ENCODE assay signal across 16 cellular contexts in genomic region chr17:74742978-74743545, GRCh38. TPM values are rescaled to one million over a fixed set of nuclear protein-coding genes. Genes with fewer than 3 reads are reported as not detected.
DNase-seq lines count a peak whose midpoint lies in the region; ATAC-seq and TF ChIP-seq lines count a peak whose summit lies in the region.
"Had no signal": no experiment of that assay in that cellular context is flagged by ENCODE, and none has a peak within 500 bp of the region (broad histone marks: within the 10 kb centered on the region; RNA-seq: fewer than 3 reads in every experiment).

No MANE protein-coding gene starts in this region.

- no peak overlapping the region for H3K4me2 ChIP-seq in neuronal stem cell (ENCODE audit: insufficient read depth, low read length, poor library complexity, severe bottlenecking)

- H2BK120ac ChIP-seq in neuronal stem cell (ENCODE audit: low read depth, low read length): no peak overlapping the region

- H3K27me3 Mint-ChIP-seq in CD4-positive, alpha-beta memory T cell: no peaks in the 10 kb centered on the region
- no peaks in the 10 kb centered on the region for H3K27me3 Mint-ChIP-seq in IgD-negative memory B cell
- no peaks in the 10 kb centered on the region for H3K27me3 Mint-ChIP-seq in activated naive CD8-positive, alpha-beta T cell

- no peak overlapping the region for H2AFZ ChIP-seq in neuronal stem cell (ENCODE audit: low read length)
- H2AFZ ChIP-seq: PC-9 had no signal

- no peaks in the 10 kb centered on the region for H3K9me3 Mint-ChIP-seq in CD4-positive, alpha-beta memory T cell
- H3K9me3 Mint-ChIP-seq in IgD-negative memory B cell: no peaks in the 10 kb centered on the region
- no peaks in the 10 kb centered on the region for H3K9me3 Mint-ChIP-seq in activated naive CD8-positive, alpha-beta T cell (ENCODE audit: low read depth)

- H2BK15ac ChIP-seq in neuronal stem cell (ENCODE audit: low read length): peak overlapping the region; percentile 30

- H3K27ac ChIP-seq in CD4-positive, alpha-beta memory T cell (ENCODE audit: low read depth, low read length): peak overlapping the region; percentile 49
- H3K27ac ChIP-seq in neuronal stem cell (replicated peaks; ENCODE audit: low read length): no peak overlapping the region
- H3K27ac ChIP-seq: epithelial cell of prostate, PC-9, prostate gland had no signal

- H3K4ac ChIP-seq in neuronal stem cell (ENCODE audit: low read length): no peak overlapping the region

- H3K27ac Mint-ChIP-seq in CD4-positive, alpha-beta memory T cell: peak overlapping the region in 6 of 7 donors; percentile 88 to 96 (median 90)
- peak overlapping the region; percentile 31 to 95 (median 88) for H3K27ac Mint-ChIP-seq in IgD-negative memory B cell
- peak overlapping the region; percentile 91 for H3K27ac Mint-ChIP-seq in activated naive CD8-positive, alpha-beta T cell

- H3K79me1 ChIP-seq in neuronal stem cell (ENCODE audit: low read depth, low read length): peaks cover 2% of the 10 kb centered on the region

- H3K9ac ChIP-seq in neuronal stem cell (ENCODE audit: low read depth, low read length, poor library complexity): no peak overlapping the region

- peaks cover 99% of the 10 kb centered on the region for H3K4me1 ChIP-seq in CD4-positive, alpha-beta memory T cell (ENCODE audit: insufficient read depth, low read length)
- peaks cover 27 to 39% of the 10 kb centered on the region in 2 donors for H3K4me1 ChIP-seq in neuronal stem cell (ENCODE audit: control insufficient read depth in 2 of 2, insufficient read depth in 1 of 2, low read depth in 1 of 2, low read length in 2 of 2)
- no peaks in the 10 kb centered on the region for H3K4me1 ChIP-seq in BE2C
- H3K4me1 ChIP-seq: prostate gland had no signal

- H3K36me3 Mint-ChIP-seq in CD4-positive, alpha-beta memory T cell: peaks cover 3% of the 10 kb centered on the region in 2 donors
- peaks cover 8% of the 10 kb centered on the region for H3K36me3 Mint-ChIP-seq in IgD-negative memory B cell
- H3K36me3 Mint-ChIP-seq in activated naive CD8-positive, alpha-beta T cell: no peaks in the 10 kb centered on the region

- H3K14ac ChIP-seq in neuronal stem cell (ENCODE audit: low read length): no peak overlapping the region

- POLR2A ChIA-PET in CD4-positive, alpha-beta memory T cell (lab: Charles Lee; ENCODE audit: partially characterized antibody): interaction anchor here (0.6 to 9.1 kb wide), 18 partner anchors 8 to 276 kb away, joined by 3 to 195 read pairs (median 5); partner anchors contain the start of gene NAT9

- no peaks in the 10 kb centered on the region for H3K9me3 ChIP-seq in CD4-positive, alpha-beta memory T cell (ENCODE audit: control insufficient read depth in 1 of 2, low read length in 2 of 2)
- H3K9me3 ChIP-seq in neuronal stem cell (replicated peaks in 1 of 2; ENCODE audit: control insufficient read depth in 2 of 2, insufficient read depth in 1 of 2, low read depth in 1 of 2, low read length in 2 of 2) (no peaks in the 10 kb centered on the region), BE2C (no peaks in the 10 kb centered on the region)
- H3K9me3 ChIP-seq: prostate gland had no signal

- no peak overlapping the region for H4K8ac ChIP-seq in neuronal stem cell (ENCODE audit: low read depth, low read length)

- peak in 1 of 5 donors; percentile 46 for DNase-seq in CD4-positive, alpha-beta memory T cell
- DNase-seq in neuronal stem cell (ENCODE audit: low spot score) (no peak), BE2C (no peak), medulla oblongata (ENCODE audit: extremely low spot score) (no peak)
- DNase-seq: activated CD4-positive, alpha-beta T cell treated with anti-CD3 and anti-CD28 coated beads for 1 hour; glutamatergic neuron; kidney; NCI-H1436; NCI-H446 had no signal

- CTCF ChIA-PET in CD4-positive, alpha-beta memory T cell (lab: Charles Lee; ENCODE audit: partially characterized antibody): interaction anchor here (0.8 to 8.2 kb wide), 10 partner anchors 9 to 120 kb away, joined by 3 to 136 read pairs (median 11); partner anchors contain the start of gene NAT9

- H3K18ac ChIP-seq in neuronal stem cell (ENCODE audit: low read length): no peak overlapping the region

- WGBS in neuronal stem cell (ENCODE audit: extremely low coverage in 2 of 2, insufficient read length in 2 of 2, insufficient replicate concordance in 1 of 2), 2 donors: no CpG with 5 or more reads among the region's 9 CpGs

- no peak overlapping the region for H2BK12ac ChIP-seq in neuronal stem cell (ENCODE audit: low read length)

- H3K4me3 ChIP-seq in CD4-positive, alpha-beta memory T cell (ENCODE audit: low read length in 2 of 2): peak overlapping the region in 1 of 2 donors; percentile 30
- H3K4me3 ChIP-seq in neuronal stem cell (ENCODE audit: low read length in 2 of 2): no peak overlapping the region
- no peak overlapping the region for H3K4me3 ChIP-seq in BE2C (ENCODE audit: low read depth, low read length)
- H3K4me3 ChIP-seq: PC-9, prostate gland had no signal

- peaks cover 55 to 94% (median 78%) of the 10 kb centered on the region in 4 donors for H3K4me1 Mint-ChIP-seq in CD4-positive, alpha-beta memory T cell
- H3K4me1 Mint-ChIP-seq in IgD-negative memory B cell: peaks cover 41 to 60% (median 58%) of the 10 kb centered on the region in 3 donors
- H3K4me1 Mint-ChIP-seq in activated naive CD8-positive, alpha-beta T cell (ENCODE audit: low read depth): peaks cover 81% of the 10 kb centered on the region

- H4K91ac ChIP-seq in neuronal stem cell (ENCODE audit: low read depth, low read length, poor library complexity): no peak overlapping the region

- no peak for TF ChIP-seq CTCF in BE2C (IDR thresholded peaks at IDR 0.05; ENCODE audit: low read depth, low read length)

- ATAC-seq in GM21360 (IDR thresholded peaks at IDR 0.05; ENCODE audit: unreplicated experiment): no peak

- no peak overlapping the region for H2BK5ac ChIP-seq in neuronal stem cell (ENCODE audit: low read length)

- H2AK5ac ChIP-seq in neuronal stem cell (ENCODE audit: low read depth, low read length): peak overlapping the region; percentile 20

- H3K4me3 Mint-ChIP-seq in CD4-positive, alpha-beta memory T cell: peak overlapping the region; percentile 72 to 91 (median 80)
- H3K4me3 Mint-ChIP-seq in IgD-negative memory B cell: peak overlapping the region in 3 of 4 donors; percentile 88 to 92 (median 90)
- peak overlapping the region; percentile 76 for H3K4me3 Mint-ChIP-seq in activated naive CD8-positive, alpha-beta T cell

- H3K23ac ChIP-seq in neuronal stem cell (ENCODE audit: low read depth, low read length, poor library complexity): no peak overlapping the region

- intact Hi-C loops in CD4-positive, alpha-beta memory T cell (cut with micrococcal nuclease): loop anchor here (1.0 kb wide), 1 partner anchor 37 kb away; no protein-coding TSS in a partner anchor

- H3K27me3 ChIP-seq in CD4-positive, alpha-beta memory T cell (ENCODE audit: insufficient read depth, low read length): no peaks in the 10 kb centered on the region
- H3K27me3 ChIP-seq in neuronal stem cell (ENCODE audit: control insufficient read depth in 3 of 3, insufficient read depth in 3 of 3, low read depth in 1 of 3, low read length in 3 of 3) (peaks cover 0 to 15% (median 9%) of the 10 kb centered on the region in 3 experiments), BE2C (peaks cover 7% of the 10 kb centered on the region)

- H3K36me3 ChIP-seq in CD4-positive, alpha-beta memory T cell (ENCODE audit: insufficient read depth, low read length): no peaks in the 10 kb centered on the region
- H3K36me3 ChIP-seq in neuronal stem cell (replicated peaks in 1 of 2; ENCODE audit: control insufficient read depth in 2 of 2, insufficient read depth in 2 of 2, low read length in 2 of 2) (no peaks in the 10 kb centered on the region), BE2C (no peaks in the 10 kb centered on the region)
- H3K36me3 ChIP-seq: prostate gland had no signal

RNA-seq across cellular contexts. Expression of gene NHERF1, which starts 5.4 kb away (rescaled TPM):
- 100 to 1,000 TPM; 202 to 209 TPM for total RNA-seq in CD4-positive, alpha-beta memory T cell
- polyA plus RNA-seq in CD4-positive, alpha-beta memory T cell: 100 to 1,000 TPM; 324 to 448 TPM
- polyA plus RNA-seq in IgD-negative memory B cell: 177 TPM
- polyA plus RNA-seq in neuronal stem cell (2013, experiment 1 of 2): 67.4 TPM
- 67.1 TPM for polyA plus RNA-seq in neuronal stem cell (2013, experiment 2 of 2)
- 74.2 TPM for polyA plus RNA-seq in BE2C (2012; ENCODE audit: insufficient read depth, insufficient read length, low read depth)

RNA-seq across cellular contexts. Expression of gene RAB37, which starts 6.0 kb away (rescaled TPM):
- 10 to 100 TPM; 23.2 to 25.9 TPM for total RNA-seq in CD4-positive, alpha-beta memory T cell
- 10 to 100 TPM; 47.8 to 52.3 TPM for polyA plus RNA-seq in CD4-positive, alpha-beta memory T cell
- 76.5 TPM for polyA plus RNA-seq in IgD-negative memory B cell
- polyA plus RNA-seq in neuronal stem cell (2013, experiment 1 of 2): 1.6 TPM
- polyA plus RNA-seq in neuronal stem cell (2013, experiment 2 of 2): 1.4 TPM
- polyA plus RNA-seq in BE2C (2012; ENCODE audit: insufficient read depth, insufficient read length, low read depth): 2.9 TPM
- total RNA-seq: IMR-90, PC-9 had no signal

RNA-seq across cellular contexts. Expression of gene CD300LF, which starts 30.3 kb away (rescaled TPM):
- total RNA-seq in CD4-positive, alpha-beta memory T cell: under 1 TPM in 1 of 2 experiments, not detected in 1; 0.23 TPM
- not detected for polyA plus RNA-seq in CD4-positive, alpha-beta memory T cell
- polyA plus RNA-seq in IgD-negative memory B cell: not detected
- polyA plus RNA-seq in neuronal stem cell (2013, experiment 1 of 2): not detected
- not detected for polyA plus RNA-seq in neuronal stem cell (2013, experiment 2 of 2)
- polyA plus RNA-seq in BE2C (2012; ENCODE audit: insufficient read depth, insufficient read length, low read depth): not detected
- total RNA-seq: IMR-90, PC-9 had no signal
- polyA plus RNA-seq: IMR-90 had no signal

RNA-seq across cellular contexts. Expression of gene NAT9, which starts 33.1 kb away (rescaled TPM):
- 10 to 100 TPM; 60.0 to 70.3 TPM for total RNA-seq in CD4-positive, alpha-beta memory T cell
- 10 to 100 TPM; 11.9 to 19.1 TPM for polyA plus RNA-seq in CD4-positive, alpha-beta memory T cell
- polyA plus RNA-seq in IgD-negative memory B cell: 24.5 TPM
- polyA plus RNA-seq in neuronal stem cell (2013, experiment 1 of 2): 38.7 TPM
- 39.5 TPM for polyA plus RNA-seq in neuronal stem cell (2013, experiment 2 of 2)
- polyA plus RNA-seq in BE2C (2012; ENCODE audit: insufficient read depth, insufficient read length, low read depth): 191 TPM
